10 cellular contexts compared by ENCODE assay signal in the genomic region with DNA sequence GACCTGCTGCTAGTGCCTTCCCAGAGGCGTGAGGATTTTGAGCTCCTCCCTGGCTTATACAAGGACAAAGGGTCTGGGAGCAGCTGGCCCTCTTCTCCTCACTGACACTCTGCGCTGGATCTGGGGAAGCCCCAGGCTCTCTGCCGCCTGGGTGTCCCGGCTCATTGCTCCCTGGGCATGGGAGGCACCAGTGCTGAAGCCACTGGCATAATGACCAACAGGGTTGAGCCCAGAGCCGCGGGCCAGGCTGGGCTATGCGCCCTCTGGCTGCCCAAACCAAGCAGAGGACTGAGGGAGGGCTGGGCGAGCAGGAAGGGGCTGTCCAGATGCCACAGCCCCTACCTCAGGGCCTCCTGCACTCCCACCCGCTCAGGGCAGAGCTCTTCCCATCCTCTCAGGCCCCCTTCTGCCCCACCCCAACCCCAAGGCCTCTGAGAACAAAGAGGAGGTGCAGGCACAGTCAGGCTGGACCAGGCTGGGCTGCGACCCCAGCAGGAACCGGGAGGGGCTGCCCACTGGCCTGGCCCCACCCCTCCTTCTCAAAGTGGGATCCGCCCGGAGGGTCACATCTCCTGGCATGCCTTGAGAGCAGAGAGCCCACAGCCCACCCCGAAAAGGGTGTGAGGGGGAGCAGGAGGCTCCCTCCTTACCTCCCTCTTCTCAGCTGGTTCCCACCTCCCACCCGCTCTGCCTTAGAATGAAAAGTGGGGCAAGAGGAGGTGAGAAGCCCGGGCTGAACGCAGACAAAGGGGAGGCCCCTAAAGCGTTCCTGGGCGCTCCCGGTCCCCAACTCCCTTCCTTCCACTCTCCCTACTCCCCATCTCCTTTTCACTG. TPM values are rescaled to one million over a fixed set of nuclear protein-coding genes. Genes with fewer than 3 reads are reported as not detected.
DNase-seq lines count a peak whose midpoint lies in the region; ATAC-seq and TF ChIP-seq lines count a peak whose summit lies in the region.
"Had no signal": no experiment of that assay in that cellular context is flagged by ENCODE, and none has a peak within 500 bp of the region (broad histone marks: within the 10 kb centered on the region; RNA-seq: fewer than 3 reads in every experiment).

No MANE protein-coding gene starts in this region.

- peak overlapping the region; percentile 16 for H3K4me3 ChIP-seq in hepatocyte

- TF ChIP-seq CTCF in GM20000 (IDR thresholded peaks at IDR 0.05; ENCODE audit: extremely low read depth, missing control alignments) (no peak), hepatocyte (IDR thresholded peaks at IDR 0.05; ENCODE audit: poor library complexity) (peak; percentile 31)

- no peaks in the 10 kb centered on the region for H3K9me3 ChIP-seq in hepatocyte (ENCODE audit: low read depth)

- H2AFZ ChIP-seq in hepatocyte = no peak overlapping the region

- peaks cover 44% of the 10 kb centered on the region for H3K27me3 ChIP-seq in hepatocyte

- H3K4me1 ChIP-seq in hepatocyte (ENCODE audit: insufficient read depth) = peaks cover 14% of the 10 kb centered on the region

- no peaks in the 10 kb centered on the region for H3K79me2 ChIP-seq in hepatocyte

- WGBS in hepatocyte (ENCODE audit: low lambda C conversion rate, missing lambda C conversion rate) = 35% methylated on average over 18 of the region's 20 CpGs

- ATAC-seq in GM18861 (IDR thresholded peaks at IDR 0.05; ENCODE audit: unreplicated experiment) (no peak), HG03108 (IDR thresholded peaks at IDR 0.05; ENCODE audit: unreplicated experiment) (no peak), HG03442 (IDR thresholded peaks at IDR 0.05; ENCODE audit: unreplicated experiment) (no peak)

- no peak overlapping the region for H3K27ac ChIP-seq in hepatocyte

- DNase-seq in GM20000 (ENCODE audit: low spot score) (peak; percentile 33), amygdala (lab: John Stamatoyannopoulos, UW) (peak in 52 of 56 donors; percentile 21 to 87 (median 60)), hepatocyte (ENCODE audit: low spot score) (no peak), renal cortical epithelial cell (ENCODE audit: low read depth) (peak; percentile 10), NCI-H1436 treated with DMSO at 0.1 percent for 48 hours (lab: John Stamatoyannopoulos, UW) (no peak)
- DNase-seq: central memory CD4-positive, alpha-beta T cell; NCI-H1048 had no signal

- peak overlapping the region; percentile 87 for H3K4me2 ChIP-seq in hepatocyte

- H4K20me1 ChIP-seq in hepatocyte (ENCODE audit: insufficient read depth, poor library complexity, severe bottlenecking) = no peaks in the 10 kb centered on the region

- H3K36me3 ChIP-seq in hepatocyte (replicated peaks; ENCODE audit: insufficient read depth, low read depth) = no peaks in the 10 kb centered on the region

- H3K9me2 ChIP-seq in hepatocyte (replicated peaks; ENCODE audit: insufficient read depth) = no peaks in the 10 kb centered on the region

RNA-seq across cellular contexts. Expression of a gene that starts 1.5 kb away (rescaled TPM):
- 3.3 and 4.3 TPM in 2 replicates for total RNA-seq in hepatocyte
- polyA plus RNA-seq in hepatocyte = 5.1 and 8.1 TPM in 2 replicates
- total RNA-seq in renal cortical epithelial cell = not detected in 2 replicates

Comparison
In these comparisons a context has a peak if more than half of its experiments do, and no peak if none do; other contexts are left out.
1. DNase-seq: peak in GM20000 (single experiment), amygdala (52 of 56) and renal cortical epithelial cell (single experiment); none in hepatocyte (single experiment) and NCI-H1436 treated with DMSO at 0.1 percent for 48 hours (single experiment).